In the genomic region with DNA sequence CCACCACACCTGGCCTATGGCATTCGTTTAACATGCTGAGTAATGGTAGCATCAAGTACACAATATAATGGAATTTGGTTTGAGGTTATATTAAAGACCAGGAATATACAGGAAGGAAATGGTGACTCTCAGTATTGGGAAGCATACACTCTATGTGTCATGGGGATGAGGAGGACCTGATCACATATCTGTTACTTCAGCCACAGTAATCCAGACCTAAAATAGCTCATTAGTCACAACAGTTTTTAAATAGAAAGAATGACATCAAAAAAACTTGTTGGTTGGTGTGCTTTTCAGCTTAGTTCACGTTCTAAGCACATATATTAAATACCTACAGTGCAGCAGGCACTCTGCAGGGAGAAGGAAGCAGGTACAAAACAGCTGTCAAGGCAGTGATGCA, we compare ENCODE assay signal across 19 cellular contexts. TPM values are rescaled to one million over a fixed set of nuclear protein-coding genes. Genes with fewer than 3 reads are reported as not detected.
A peak's percentile ranks its signal among the peaks of the same experiment; 100 is the strongest.
DNase-seq lines count a peak whose midpoint lies in the region; ATAC-seq, FAIRE-seq and TF ChIP-seq lines count a peak whose summit lies in the region.
"Had no signal": no experiment of that assay in that cellular context is flagged by ENCODE, and none has a peak within 500 bp of the region (broad histone marks: within the 10 kb centered on the region; RNA-seq: fewer than 3 reads in every experiment).

No MANE protein-coding gene starts in this region.

- no peak overlapping the region for H3K27ac ChIP-seq in RWPE2 (ENCODE audit: poor library complexity, severe bottlenecking)
- H3K27ac ChIP-seq: ovary, SK-N-MC, skin epidermis had no signal

- ATAC-seq in RWPE2 (ENCODE audit: low read depth) (peak; percentile 40; the same call in 1 of the 3 replicates), left ventricle myocardium superior (peak; percentile 67), HG02970 (IDR thresholded peaks at IDR 0.05; ENCODE audit: low FRiP score, unreplicated experiment) (no peak), GM18909 (IDR thresholded peaks at IDR 0.05; ENCODE audit: poor library complexity, unreplicated experiment) (no peak)
- ATAC-seq: activated naive CD8-positive, alpha-beta T cell treated with anti-CD3 and anti-CD28 coated beads, Interleukin-2, amount 50 U/mL, for 24 hours had no signal

- intact Hi-C loops in left ventricle myocardium superior (cut with micrococcal nuclease) = no loop called here

- H3K4me1 ChIP-seq in RWPE2 (ENCODE audit: insufficient read depth, poor library complexity, severe bottlenecking) = no peaks in the 10 kb centered on the region

- peak; percentile 5 for DNase-seq in EH (ENCODE audit: low read depth)
- no peak for DNase-seq in H54 (ENCODE audit: insufficient read length, low spot score)
- DNase-seq in RWPE2 (ENCODE audit: low spot score) = no peak
- no peak for DNase-seq in left ventricle myocardium superior
- DNase-seq in HK-2 (ENCODE audit: unreplicated experiment) = no peak
- DNase-seq in MG63 = no peak
- DNase-seq: activated CD4-positive, alpha-beta T cell treated with anti-CD3 and anti-CD28 coated beads for 4 hours; activated naive CD8-positive, alpha-beta T cell treated with anti-CD3 and anti-CD28 coated beads, Interleukin-2, amount 50 U/mL, for 24 hours; CD4-positive, alpha-beta T cell; DMS79; naive B cell; NCI-H2029; NCI-H510A treated with DMSO at 0.1 percent for 48 hours; ovary; stimulated activated CD4-positive, alpha-beta T cell treated with anti-CD3 and anti-CD28 coated beads, Interleukin-2, amount 100 ng/mL, for 48 hours had no signal

- TF ChIP-seq CTCF in RWPE2 (IDR thresholded peaks at IDR 0.05; ENCODE audit: poor library complexity, severe bottlenecking) = no peak

- no peak for TF ChIP-seq POLR2A in H54 (IDR thresholded peaks at IDR 0.05; ENCODE audit: low read depth, low read length)

- FAIRE-seq in H54 (lab: Jason Lieb, UNC) = peak; percentile 65

- H3K36me3 ChIP-seq in RWPE2 (ENCODE audit: low read depth) = no peaks in the 10 kb centered on the region
- H3K36me3 ChIP-seq in MG63 = no peaks in the 10 kb centered on the region
- H3K36me3 ChIP-seq: ovary had no signal

- H3K4me3 ChIP-seq in RWPE2 (ENCODE audit: severe bottlenecking) = no peak overlapping the region
- H3K4me3 ChIP-seq in MG63 = no peak overlapping the region
- H3K4me3 ChIP-seq: ovary, SK-N-MC, skin epidermis had no signal

- no peaks in the 10 kb centered on the region for H3K9me3 ChIP-seq in RWPE2 (ENCODE audit: severe bottlenecking)
- no peaks in the 10 kb centered on the region for H3K9me3 ChIP-seq in MG63
- H3K9me3 ChIP-seq: ovary had no signal

- H3K27me3 ChIP-seq in RWPE2 (ENCODE audit: insufficient read depth, poor library complexity, severe bottlenecking) (no peaks in the 10 kb centered on the region), MG63 (no peaks in the 10 kb centered on the region; the same call in 1 of the 2 replicates)
- H3K27me3 ChIP-seq: ovary had no signal

RNA-seq across cellular contexts. Expression of a gene that starts 52.5 kb away (rescaled TPM):
- 56.6 TPM for total RNA-seq in left ventricle myocardium superior
- 31.0 and 57.3 TPM in 2 replicates for total RNA-seq in MG63 (2014; rRNA removed; shearing (Covaris generic); ENCODE audit: low replicate concordance)

Comparison
In these comparisons a context has a peak if more than half of its experiments do, and no peak if none do; other contexts are left out.
1. ATAC-seq: peak in RWPE2 (single experiment) and left ventricle myocardium superior (single experiment); none in HG02970 (single experiment) and GM18909 (single experiment).